ENCODE assay signal across 11 cellular contexts in the genomic region with DNA sequence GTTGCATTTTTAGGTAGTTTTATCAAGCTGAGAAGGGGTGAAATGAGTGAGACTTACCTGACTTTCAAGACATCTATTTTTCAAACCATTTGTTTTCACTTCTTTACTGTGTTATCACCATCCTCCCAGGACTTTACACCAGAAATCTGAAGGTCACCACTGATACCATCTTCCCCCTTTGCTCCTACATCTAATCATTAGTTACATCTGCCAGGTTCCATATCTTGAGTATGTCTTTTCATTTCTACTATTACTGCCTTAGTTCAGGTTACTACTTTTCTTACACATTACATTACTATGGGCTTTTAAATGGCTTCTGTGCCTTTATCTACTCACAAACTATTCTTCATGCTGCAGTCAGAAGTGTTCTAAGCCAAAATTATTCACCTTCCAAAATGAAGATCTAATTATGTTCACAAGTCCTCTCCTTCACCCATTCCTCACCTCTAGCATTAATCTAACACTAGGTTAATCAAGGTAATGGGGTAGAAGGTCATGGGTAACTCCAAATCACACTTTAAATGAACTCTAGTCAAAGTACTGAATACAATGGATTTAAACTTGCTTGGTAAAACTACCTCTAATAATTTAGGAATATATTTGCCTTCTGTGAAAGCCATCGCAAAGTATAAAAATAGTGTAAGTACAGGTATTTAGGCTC. TPM values are rescaled to one million over a fixed set of nuclear protein-coding genes. Genes with fewer than 3 reads are reported as not detected.
DNase-seq lines count a peak whose midpoint lies in the region; ATAC-seq, FAIRE-seq and TF ChIP-seq lines count a peak whose summit lies in the region.
"Had no signal": no experiment of that assay in that cellular context is flagged by ENCODE, and none has a peak within 500 bp of the region (broad histone marks: within the 10 kb centered on the region; RNA-seq: fewer than 3 reads in every experiment).

No MANE protein-coding gene starts in this region.

- TF ChIP-seq CTCF in A549 (IDR thresholded peaks at IDR 0.05) (no peak), HEK293 (tag by site-specific recombination; IDR thresholded peaks at IDR 0.05) (no peak), astrocyte of the cerebellum (IDR thresholded peaks at IDR 0.05; ENCODE audit: low read depth, low read length, missing control alignments) (no peak)

- DNase-seq in A549 (ENCODE audit: low read depth in 1 of 2, low spot score in 1 of 2), result no peak
- DNase-seq in astrocyte of the cerebellum (ENCODE audit: low read depth), result no peak
- no peak for DNase-seq in mesenchymal stem cell
- DNase-seq in iPS-NIHi7 (ENCODE audit: extremely low spot score), result no peak

- no peak overlapping the region for H2AK5ac ChIP-seq in mesenchymal stem cell (ENCODE audit: low read length, severe bottlenecking)

- H3K36me3 ChIP-seq in HEK293 (ENCODE audit: control insufficient read depth in 2 of 2, insufficient read depth in 1 of 2, low read length in 2 of 2) (no peaks in the 10 kb centered on the region), mesenchymal stem cell (ENCODE audit: control insufficient read depth in 1 of 2, insufficient read depth in 2 of 2, low read depth in 1 of 2, low read length in 2 of 2) (no peaks in the 10 kb centered on the region)
- H3K36me3 ChIP-seq: prostate gland had no signal

- H3K4ac ChIP-seq in mesenchymal stem cell (ENCODE audit: low read depth in 1 of 2, low read length in 2 of 2), result no peak overlapping the region

- H2BK12ac ChIP-seq in mesenchymal stem cell (ENCODE audit: low read length in 2 of 2), result no peak overlapping the region

- H4K91ac ChIP-seq in mesenchymal stem cell (ENCODE audit: low read length), result no peak overlapping the region

- no peak for FAIRE-seq in A549 (lab: Jason Lieb, UNC)
- FAIRE-seq: endometrium, TTC549 had no signal

- TF ChIP-seq RAD21 in A549 (conservative IDR thresholded peaks at IDR 0.05 in 1 of 2, IDR thresholded peaks at IDR 0.05 in 1 of 2), result no peak

- H3K9me3 ChIP-seq in A549 (no peaks in the 10 kb centered on the region), HEK293 (ENCODE audit: control insufficient read depth, insufficient read depth, low read depth, low read length) (no peaks in the 10 kb centered on the region), mesenchymal stem cell (ENCODE audit: control insufficient read depth, low read length) (no peaks in the 10 kb centered on the region)
- H3K9me3 ChIP-seq: prostate gland had no signal

- H3K9ac ChIP-seq in mesenchymal stem cell (ENCODE audit: low read length), result peak overlapping the region; percentile 97

- TF ChIP-seq POLR2A in A549 (IDR thresholded peaks at IDR 0.05; ENCODE audit: low read length), result no peak

- 91% methylated on average over 1 of the region's 1 CpG for WGBS in A549 (ENCODE audit: missing lambda C conversion rate)
- 95% methylated on average over 1 of the region's 1 CpG for WGBS in mesenchymal stem cell

- TF ChIP-seq EP300 in A549 (IDR thresholded peaks at IDR 0.05), result no peak

- CTCF ChIA-PET in A549 (lab: Yijun Ruan, JAX) (interaction anchor here (0.9 to 2.2 kb wide), 6 partner anchors 11 to 280 kb away, joined by 3 to 14 read pairs (median 3); no protein-coding TSS in a partner anchor), HEK293 (lab: Yijun Ruan, JAX) (interaction anchor here (0.7 to 5.0 kb wide), 2 partner anchors 16 to 444 kb away, joined by 3 to 25 read pairs; no protein-coding TSS in a partner anchor)

- H3K4me1 ChIP-seq in A549 (peaks cover 27% of the 10 kb centered on the region; the same call in 2 of the 3 replicates), HEK293 (ENCODE audit: control insufficient read depth, insufficient read depth, low read length) (no peaks in the 10 kb centered on the region), mesenchymal stem cell (ENCODE audit: control insufficient read depth, insufficient read depth, low read depth, low read length) (peaks cover 4% of the 10 kb centered on the region)
- H3K4me1 ChIP-seq: prostate gland had no signal

- POLR2A ChIA-PET in A549 (lab: Yijun Ruan, JAX), result interaction anchor here (1.2 kb wide), 1 partner anchor 36 kb away, joined by 3 read pairs; no protein-coding TSS in a partner anchor
- POLR2A ChIA-PET in HEK293 (lab: Yijun Ruan, JAX), result interaction anchor here (3.3 kb wide), 1 partner anchor 11 kb away, joined by 12 read pairs; no protein-coding TSS in a partner anchor

- H3K27me3 ChIP-seq in mesenchymal stem cell (ENCODE audit: control insufficient read depth in 1 of 2, insufficient read depth in 1 of 2, low read length in 2 of 2), result no peaks in the 10 kb centered on the region

- H3K27ac ChIP-seq in A549 (peak overlapping the region; percentile 90 to 93; a peak in 3 of 6 replicates), HEK293 (ENCODE audit: extremely low read depth, low read depth, low read length) (no peak overlapping the region), mesenchymal stem cell (ENCODE audit: low read length, poor library complexity, severe bottlenecking) (no peak overlapping the region)

- no peak overlapping the region for H2BK5ac ChIP-seq in mesenchymal stem cell (ENCODE audit: low read depth, low read length, poor library complexity, severe bottlenecking)

- no peak overlapping the region for H3K23ac ChIP-seq in mesenchymal stem cell (ENCODE audit: low read length in 2 of 2)

- in situ Hi-C loops in astrocyte of the cerebellum (cut with HindIII; ENCODE audit: low sequenced_read_pairs), result no loop called here

- no peak overlapping the region for H4K8ac ChIP-seq in mesenchymal stem cell (ENCODE audit: low read length)

- H3K4me2 ChIP-seq in A549 (peak overlapping the region; percentile 83), mesenchymal stem cell (ENCODE audit: low read length, poor library complexity, severe bottlenecking) (no peak overlapping the region)

- peak overlapping the region; percentile 70 for H3K4me3 ChIP-seq in A549
- H3K4me3 ChIP-seq in HEK293 (ENCODE audit: low read depth, low read length), result peak overlapping the region; percentile 78
- peak overlapping the region; percentile 56 for H3K4me3 ChIP-seq in astrocyte of the cerebellum (ENCODE audit: low read depth, low read length)
- peak overlapping the region in 1 of 2 experiments; percentile 97 for H3K4me3 ChIP-seq in mesenchymal stem cell (ENCODE audit: insufficient read depth in 1 of 2, low read depth in 1 of 2, low read length in 2 of 2)

- H3K14ac ChIP-seq in mesenchymal stem cell (ENCODE audit: low read length in 2 of 2), result no peak overlapping the region

- no peak overlapping the region for H2AFZ ChIP-seq in mesenchymal stem cell (ENCODE audit: low read depth, low read length)

- ATAC-seq in A549 (no peak), GM19455 (IDR thresholded peaks at IDR 0.05; ENCODE audit: unreplicated experiment) (no peak), HG02970 (IDR thresholded peaks at IDR 0.05; ENCODE audit: low FRiP score, unreplicated experiment) (no peak), HG02798 (IDR thresholded peaks at IDR 0.05; ENCODE audit: poor library complexity, unreplicated experiment) (no peak)

- no peak overlapping the region for H2BK15ac ChIP-seq in mesenchymal stem cell (ENCODE audit: low read depth, poor library complexity, severe bottlenecking)

- peaks cover 5% of the 10 kb centered on the region for H3K79me1 ChIP-seq in mesenchymal stem cell (replicated peaks; ENCODE audit: low read length, poor library complexity, severe bottlenecking)

- H3K18ac ChIP-seq in mesenchymal stem cell (ENCODE audit: low read depth in 1 of 2, low read length in 2 of 2), result no peak overlapping the region

- H2BK120ac ChIP-seq in mesenchymal stem cell (ENCODE audit: low read depth, low read length), result no peak overlapping the region

TF ChIP-seq in A549, 52 proteins besides CTCF, POLR2A, EP300 and RAD21 (continues in another document):
- TF ChIP-seq CBX2 (IDR thresholded peaks at IDR 0.05; ENCODE audit: borderline replicate concordance, low read depth), result no peak
- TF ChIP-seq HOXB13 (CRISPR knock-in tag; IDR thresholded peaks at IDR 0.05; ENCODE audit: low read depth), result no peak
- no peak for TF ChIP-seq FOXS1 (CRISPR knock-in tag; IDR thresholded peaks at IDR 0.05)
- TF ChIP-seq RNF2 (IDR thresholded peaks at IDR 0.05; ENCODE audit: borderline replicate concordance, low read depth), result no peak
- no peak for TF ChIP-seq EHMT2 (IDR thresholded peaks at IDR 0.05; ENCODE audit: low read depth)
- TF ChIP-seq HOXA7 (CRISPR knock-in tag; IDR thresholded peaks at IDR 0.05), result no peak
- no peak for TF ChIP-seq EHF (CRISPR knock-in tag; IDR thresholded peaks at IDR 0.05)
- no peak for TF ChIP-seq ZFP36 (IDR thresholded peaks at IDR 0.05; ENCODE audit: borderline replicate concordance, partially characterized antibody)
- no peak for TF ChIP-seq KDM5A (IDR thresholded peaks at IDR 0.05)
- no peak for TF ChIP-seq ESRRA (IDR thresholded peaks at IDR 0.05; ENCODE audit: borderline replicate concordance, low read length)

TF ChIP-seq in HEK293, 187 proteins besides CTCF, POLR2A, EP300 and RAD21 (continues in another document):
- TF ChIP-seq KLF1 (tag by site-specific recombination; IDR thresholded peaks at IDR 0.05), result no peak
- TF ChIP-seq, protein P1, sequence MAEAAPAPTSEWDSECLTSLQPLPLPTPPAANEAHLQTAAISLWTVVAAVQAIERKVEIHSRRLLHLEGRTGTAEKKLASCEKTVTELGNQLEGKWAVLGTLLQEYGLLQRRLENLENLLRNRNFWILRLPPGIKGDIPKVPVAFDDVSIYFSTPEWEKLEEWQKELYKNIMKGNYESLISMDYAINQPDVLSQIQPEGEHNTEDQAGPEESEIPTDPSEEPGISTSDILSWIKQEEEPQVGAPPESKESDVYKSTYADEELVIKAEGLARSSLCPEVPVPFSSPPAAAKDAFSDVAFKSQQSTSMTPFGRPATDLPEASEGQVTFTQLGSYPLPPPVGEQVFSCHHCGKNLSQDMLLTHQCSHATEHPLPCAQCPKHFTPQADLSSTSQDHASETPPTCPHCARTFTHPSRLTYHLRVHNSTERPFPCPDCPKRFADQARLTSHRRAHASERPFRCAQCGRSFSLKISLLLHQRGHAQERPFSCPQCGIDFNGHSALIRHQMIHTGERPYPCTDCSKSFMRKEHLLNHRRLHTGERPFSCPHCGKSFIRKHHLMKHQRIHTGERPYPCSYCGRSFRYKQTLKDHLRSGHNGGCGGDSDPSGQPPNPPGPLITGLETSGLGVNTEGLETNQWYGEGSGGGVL (tag by site-specific recombination; IDR thresholded peaks at IDR 0.05), result no peak

RNA-seq across cellular contexts. Expression of gene HSDL2, which starts 2.1 kb away (rescaled TPM):
- 45.3 and 47.7 TPM in 2 replicates for polyA plus RNA-seq in A549 (2011; rRNA removed)
- 12.1 and 13.3 TPM in 2 replicates for polyA plus RNA-seq in A549 (2012; cell fraction: cytosol; rRNA removed)
- 4.7 and 5.3 TPM in 2 replicates for polyA plus RNA-seq in A549 (2012; cell fraction: nucleus; rRNA removed)
- polyA plus RNA-seq in A549 (2017; fragmentation: RNase III; extraction: RNeasy Plus Mini Kit Qiagen cat#74134 plus additional on column Dnase treatment), result 43.1 to 47.6 TPM (median 47.4 TPM) in 3 replicates
- 26.5 and 28.9 TPM in 2 replicates for polyA minus RNA-seq in A549 (2011; rRNA and poly(A)+ RNA removed)
- polyA plus RNA-seq in mesenchymal stem cell (2013, experiment 1 of 2), result 17.9 TPM
- polyA plus RNA-seq in mesenchymal stem cell (2013, experiment 2 of 2), result 18.1 TPM

RNA-seq across cellular contexts. Expression of gene PTBP3, which starts 44.4 kb away (rescaled TPM):
- polyA plus RNA-seq in A549 (2011; rRNA removed) (105 and 127 TPM in 2 replicates), A549 (2017; fragmentation: RNase III; extraction: RNeasy Plus Mini Kit Qiagen cat#74134 plus additional on column Dnase treatment) (40.0 to 55.7 TPM (median 49.9 TPM) in 3 replicates)
- 15.0 and 23.1 TPM in 2 replicates for polyA plus RNA-seq in A549 (2012; cell fraction: cytosol; rRNA removed)
- 19.0 and 21.9 TPM in 2 replicates for polyA plus RNA-seq in A549 (2012; cell fraction: nucleus; rRNA removed)
- 210 and 235 TPM in 2 replicates for polyA minus RNA-seq in A549 (2011; rRNA and poly(A)+ RNA removed)
- polyA plus RNA-seq in mesenchymal stem cell (2013, experiment 1 of 2), result 26.7 TPM
- 25.9 TPM for polyA plus RNA-seq in mesenchymal stem cell (2013, experiment 2 of 2)

Comparison
In these comparisons a context has a peak if more than half of its experiments do, and no peak if none do; other contexts are left out.
1. H3K27ac ChIP-seq: peak in A549 (2 of 2); none in HEK293 (single experiment) and mesenchymal stem cell (single experiment).